Comparison of ENCODE assay signal across 1 cellular context in genomic region chr17:61402978-61403845, GRCh38.
TF ChIP-seq lines count a peak whose summit lies in the region.

No MANE protein-coding gene starts in this region.

TF ChIP-seq in HepG2, 621 proteins besides CTCF, POLR2A, EP300 and RAD21:
- TF ChIP-seq SYNCRIP (IDR thresholded peaks at IDR 0.05; ENCODE audit: insufficient read depth, low read depth, low read length) (no peak), AGO2 (optimal IDR thresholded peaks at IDR 0.05; ENCODE audit: low read depth, low read length) (peak; percentile 75), HNRNPL (IDR thresholded peaks at IDR 0.05; ENCODE audit: low read depth, low read length) (0 out of 2 replicates have a peak, but pooled peaks have one; percentile 33), ZNF180 (CRISPR knock-in tag; IDR thresholded peaks at IDR 0.05; ENCODE audit: borderline replicate concordance, low read depth) (no peak), HNRNPUL1 (IDR thresholded peaks at IDR 0.05; ENCODE audit: low read depth, low read length) (no peak), RBFOX2 (IDR thresholded peaks at IDR 0.05; ENCODE audit: low read depth, low read length) (peak; percentile 63), ZBTB10 (CRISPR knock-in tag; IDR thresholded peaks at IDR 0.05; ENCODE audit: borderline replicate concordance) (no peak), BRD4 (CRISPR knock-in tag; IDR thresholded peaks at IDR 0.05) (no peak), ZBTB38 (CRISPR knock-in tag; IDR thresholded peaks at IDR 0.05) (peak; percentile 45; the same call in 1 of the 2 replicates), U2AF2 (IDR thresholded peaks at IDR 0.05; ENCODE audit: low read depth, low read length) (no peak)
- TF ChIP-seq, protein P1, sequence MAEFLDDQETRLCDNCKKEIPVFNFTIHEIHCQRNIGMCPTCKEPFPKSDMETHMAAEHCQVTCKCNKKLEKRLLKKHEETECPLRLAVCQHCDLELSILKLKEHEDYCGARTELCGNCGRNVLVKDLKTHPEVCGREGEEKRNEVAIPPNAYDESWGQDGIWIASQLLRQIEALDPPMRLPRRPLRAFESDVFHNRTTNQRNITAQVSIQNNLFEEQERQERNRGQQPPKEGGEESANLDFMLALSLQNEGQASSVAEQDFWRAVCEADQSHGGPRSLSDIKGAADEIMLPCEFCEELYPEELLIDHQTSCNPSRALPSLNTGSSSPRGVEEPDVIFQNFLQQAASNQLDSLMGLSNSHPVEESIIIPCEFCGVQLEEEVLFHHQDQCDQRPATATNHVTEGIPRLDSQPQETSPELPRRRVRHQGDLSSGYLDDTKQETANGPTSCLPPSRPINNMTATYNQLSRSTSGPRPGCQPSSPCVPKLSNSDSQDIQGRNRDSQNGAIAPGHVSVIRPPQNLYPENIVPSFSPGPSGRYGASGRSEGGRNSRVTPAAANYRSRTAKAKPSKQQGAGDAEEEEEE (CRISPR knock-in tag; IDR thresholded peaks at IDR 0.05; ENCODE audit: borderline replicate concordance) = no peak
